In genomic region chr4:120156115-120156718, GRCh38 we compare ENCODE assay signal across 8 cellular contexts.
DNase-seq lines count a peak whose midpoint lies in the region; ATAC-seq, FAIRE-seq and TF ChIP-seq lines count a peak whose summit lies in the region.

No MANE protein-coding gene starts in this region.

- no peak for ATAC-seq in activated T-cell treated with anti-CD3 and anti-CD28 coated beads, Interleukin-2, amount 50 U/mL, for 72 hours (replicated peaks in 1 of 2)
- peak; percentile 71 for ATAC-seq in GM21360 (IDR thresholded peaks at IDR 0.05; ENCODE audit: unreplicated experiment)
- peak; percentile 78; the same call in 1 of the 2 replicates for ATAC-seq in IMR-90 (ENCODE audit: low read depth)
- peak; percentile 63 for ATAC-seq in naive thymus-derived CD4-positive, alpha-beta T cell

- H3K4ac ChIP-seq in IMR-90 (ENCODE audit: low read depth, low read length) (no peak overlapping the region), H1 (replicated peaks; ENCODE audit: insufficient read length, low read depth, low read length) (no peak overlapping the region)

- TF ChIP-seq RAD21 in IMR-90 (IDR thresholded peaks at IDR 0.05; ENCODE audit: low read length) (peak; percentile 60), H1 (IDR thresholded peaks at IDR 0.05 in 1 of 2, conservative IDR thresholded peaks at IDR 0.05 in 1 of 2; ENCODE audit: low read depth in 2 of 2, low read length in 2 of 2) (peak; percentile 83)

- no peak for TF ChIP-seq POLR2A in IMR-90 (IDR thresholded peaks at IDR 0.05; ENCODE audit: low read depth, low read length)
- TF ChIP-seq POLR2A in H1 (IDR thresholded peaks at IDR 0.05; ENCODE audit: control extremely low read depth in 1 of 2, low read depth in 2 of 2, low read length in 2 of 2): no peak

- H3K9me3 ChIP-seq in IMR-90 (ENCODE audit: control insufficient read depth, insufficient read depth, low read length): no peaks in the 10 kb centered on the region
- H3K9me3 ChIP-seq in H1 (ENCODE audit: insufficient read depth in 2 of 2, low read depth in 1 of 2, low read length in 1 of 2): no peaks in the 10 kb centered on the region
- H3K9me3 ChIP-seq in naive thymus-derived CD4-positive, alpha-beta T cell (ENCODE audit: control insufficient read depth in 2 of 3, low read length in 3 of 3): no peaks in the 10 kb centered on the region

- no peaks in the 10 kb centered on the region for H3K79me2 ChIP-seq in H1 (ENCODE audit: control insufficient read depth in 1 of 2, insufficient read depth in 2 of 2, low read length in 2 of 2)

- H2AK9ac ChIP-seq in IMR-90 (replicated peaks; ENCODE audit: low read depth, low read length, poor library complexity): no peak overlapping the region

- peak; percentile 63 for FAIRE-seq in H1 (lab: Jason Lieb, UNC)

- H3K27me3 ChIP-seq in IMR-90 (ENCODE audit: control insufficient read depth, insufficient read depth, low read length): 0 out of 2 replicates have a peak, but pooled peaks cover 2% of the 10 kb centered on the region
- H3K27me3 ChIP-seq in H1 (replicated peaks in 1 of 4; ENCODE audit: control insufficient read depth in 3 of 4, extremely low read depth in 1 of 4, insufficient read depth in 3 of 4, low read length in 3 of 4): no peaks in the 10 kb centered on the region
- no peaks in the 10 kb centered on the region for H3K27me3 ChIP-seq in naive thymus-derived CD4-positive, alpha-beta T cell (ENCODE audit: control insufficient read depth in 2 of 2, insufficient read depth in 2 of 2, low read length in 2 of 2)

- 0% methylated on average over 1 of the region's 5 CpGs; no CpG with 5 or more reads in 1 of the 2 experiments for WGBS in IMR-90 (ENCODE audit: extremely low coverage in 2 of 2, insufficient read length in 1 of 2), 2 experiments
- WGBS in H1 (ENCODE audit: extremely low coverage in 1 of 2, insufficient coverage in 1 of 2, insufficient read length in 1 of 2, insufficient replicate concordance in 2 of 2, low coverage in 1 of 2, low lambda C conversion rate in 2 of 2, missing lambda C conversion rate in 1 of 2), 2 experiments: 39% methylated on average over 5 of the region's 5 CpGs; no CpG with 5 or more reads in 1 of the 2 experiments

- BruUV-seq in IMR-90 (replicated peaks; lab: Mats Ljungman, UMichigan): no TSS peak

- H3K18ac ChIP-seq in IMR-90 (ENCODE audit: low read depth, low read length): no peak overlapping the region
- H3K18ac ChIP-seq in H1 (ENCODE audit: extremely low read depth, low read length): no peak overlapping the region

- CTCF ChIA-PET in IMR-90 (lab: Yijun Ruan, JAX) (interaction anchor here (0.9 kb wide), 1 partner anchor 909 kb away, joined by 3 read pairs; no protein-coding TSS in a partner anchor), H1 (lab: Charles Lee; ENCODE audit: partially characterized antibody) (interaction anchor here (0.6 to 2.0 kb wide), 11 partner anchors 12 to 953 kb away, joined by 3 to 10 read pairs (median 4); no protein-coding TSS in a partner anchor)
- CTCF ChIA-PET in naive thymus-derived CD4-positive, alpha-beta T cell (lab: Charles Lee): interaction anchor here (1.4 to 2.6 kb wide), 3 partner anchors 939 to 1152 kb away, joined by 7 to 10 read pairs (median 7); no protein-coding TSS in a partner anchor

- no peak overlapping the region for H3K9ac ChIP-seq in IMR-90 (ENCODE audit: low read depth, low read length)
- H3K9ac ChIP-seq in H1 (replicated peaks in 1 of 4; ENCODE audit: extremely low read depth in 1 of 4, low read depth in 3 of 4, low read length in 3 of 4): no peak overlapping the region

- H3K4me2 ChIP-seq in IMR-90 (ENCODE audit: low read depth, low read length): no peak overlapping the region
- no peak overlapping the region for H3K4me2 ChIP-seq in H1 (ENCODE audit: insufficient read depth in 1 of 2, low read depth in 2 of 2, low read length in 2 of 2)

- POLR2A ChIA-PET in IMR-90 (lab: Charles Lee; ENCODE audit: unreplicated experiment): no interaction called here
- POLR2A ChIA-PET in H1 (lab: Charles Lee; ENCODE audit: partially characterized antibody): no interaction called here
- POLR2A ChIA-PET in naive thymus-derived CD4-positive, alpha-beta T cell (lab: Charles Lee): no interaction called here

- in situ Hi-C loops in IMR-90 (cut with MboI; ENCODE audit: low sequenced_read_pairs): no loop called here

- no peak overlapping the region for H3K14ac ChIP-seq in IMR-90 (replicated peaks; ENCODE audit: low read depth, low read length)
- H3K14ac ChIP-seq in H1 (ENCODE audit: insufficient read length): no peak overlapping the region

- no peak overlapping the region for H2AFZ ChIP-seq in IMR-90 (replicated peaks; ENCODE audit: low read length, poor library complexity)
- no peak overlapping the region for H2AFZ ChIP-seq in H1 (ENCODE audit: low read length)

- H3K23me2 ChIP-seq in H1 (ENCODE audit: low read depth, low read length): peaks cover under 1% of the 10 kb centered on the region; the same call in 1 of the 2 replicates

- H2BK12ac ChIP-seq in H1 (ENCODE audit: low read depth, low read length): no peak overlapping the region

- no peak overlapping the region for H4K91ac ChIP-seq in IMR-90 (ENCODE audit: insufficient read depth, low read depth, low read length)
- no peak overlapping the region for H4K91ac ChIP-seq in H1 (replicated peaks; ENCODE audit: insufficient read length, low read length)

- H3K36me3 ChIP-seq in IMR-90 (ENCODE audit: control insufficient read depth, insufficient read depth, low read length) (no peaks in the 10 kb centered on the region), H1 (ENCODE audit: control insufficient read depth in 2 of 4, insufficient read depth in 4 of 4, low read length in 3 of 4) (no peaks in the 10 kb centered on the region)
- no peaks in the 10 kb centered on the region for H3K36me3 ChIP-seq in naive thymus-derived CD4-positive, alpha-beta T cell (ENCODE audit: control insufficient read depth in 2 of 3, insufficient read depth in 3 of 3, low read length in 3 of 3)

- dilution Hi-C loops in IMR-90 (cut with HindIII; ENCODE audit: low sequenced_read_pairs, unreplicated experiment): no loop called here

- H4K8ac ChIP-seq in IMR-90 (ENCODE audit: low read depth in 2 of 2, low read length in 2 of 2) (no peak overlapping the region), H1 (ENCODE audit: extremely low read depth, insufficient read depth, low read length) (no peak overlapping the region)

- H3K23ac ChIP-seq in IMR-90 (ENCODE audit: low read depth, low read length) (no peak overlapping the region), H1 (ENCODE audit: insufficient read length) (no peak overlapping the region)

- H3K4me3 ChIP-seq in IMR-90 (ENCODE audit: insufficient read depth, low read depth, low read length) (no peak overlapping the region), H1 (ENCODE audit: extremely low read depth in 1 of 4, insufficient read depth in 2 of 4, low read depth in 3 of 4, low read length in 4 of 4) (no peak overlapping the region)
- H3K4me3 ChIP-seq in naive thymus-derived CD4-positive, alpha-beta T cell (ENCODE audit: low read length): no peak overlapping the region

- H4K5ac ChIP-seq in IMR-90 (ENCODE audit: low read depth, low read length) (no peak overlapping the region), H1 (ENCODE audit: insufficient read length, low read depth, low read length) (no peak overlapping the region)

- no peak overlapping the region for H3K27ac ChIP-seq in IMR-90 (ENCODE audit: insufficient read depth, low read length)
- H3K27ac ChIP-seq in H1 (ENCODE audit: low read depth, low read length): no peak overlapping the region
- H3K27ac ChIP-seq in naive thymus-derived CD4-positive, alpha-beta T cell (ENCODE audit: low read depth, low read length): no peak overlapping the region

- H3K27ac Mint-ChIP-seq in activated T-cell treated with anti-CD3 and anti-CD28 coated beads, Interleukin-2, amount 50 U/mL, for 72 hours: no peak overlapping the region
- H3K27ac Mint-ChIP-seq in activated T-cell treated with anti-CD3 and anti-CD28 coated beads, Interleukin-2, amount 50 U/mL, for 24 hours: no peak overlapping the region
- no peak overlapping the region for H3K27ac Mint-ChIP-seq in naive thymus-derived CD4-positive, alpha-beta T cell

- intact Hi-C loops in IMR-90 (cut with micrococcal nuclease): loop anchor here (1.0 to 5.0 kb wide), 7 partner anchors 84 to 1096 kb away; partner anchors contain the start of gene PRDM5
- intact Hi-C loops in naive thymus-derived CD4-positive, alpha-beta T cell (cut with micrococcal nuclease): loop anchor here (1.0 to 10.0 kb wide), 13 partner anchors 85 to 1570 kb away; no protein-coding TSS in a partner anchor

- no peaks in the 10 kb centered on the region for H3K4me1 Mint-ChIP-seq in activated T-cell treated with anti-CD3 and anti-CD28 coated beads, Interleukin-2, amount 50 U/mL, for 72 hours (ENCODE audit: low read depth)
- no peaks in the 10 kb centered on the region for H3K4me1 Mint-ChIP-seq in activated T-cell treated with anti-CD3 and anti-CD28 coated beads, Interleukin-2, amount 50 U/mL, for 24 hours (ENCODE audit: low read depth)
- no peaks in the 10 kb centered on the region for H3K4me1 Mint-ChIP-seq in naive thymus-derived CD4-positive, alpha-beta T cell

- TF ChIP-seq CTCF in IMR-90 (conservative IDR thresholded peaks at IDR 0.05; ENCODE audit: low read depth, low read length): peak; percentile 67
- TF ChIP-seq CTCF in H1 (IDR thresholded peaks at IDR 0.05; ENCODE audit: control extremely low read depth in 1 of 3, insufficient read depth in 1 of 3, low read depth in 1 of 3, low read length in 3 of 3): peak in 2 of 3 experiments; percentile 59 to 62; a peak in 2 of 4 replicates

- H3K9me1 ChIP-seq in IMR-90 (ENCODE audit: insufficient read depth, low read length): no peaks in the 10 kb centered on the region

- no peak overlapping the region for H2BK20ac ChIP-seq in IMR-90 (ENCODE audit: low read depth, low read length)
- no peak overlapping the region for H2BK20ac ChIP-seq in H1 (ENCODE audit: low read length)

- H4K20me1 ChIP-seq in IMR-90 (ENCODE audit: insufficient read depth, low read length) (no peaks in the 10 kb centered on the region), H1 (replicated peaks in 1 of 2; ENCODE audit: control insufficient read depth in 1 of 2, insufficient read depth in 2 of 2, low read length in 2 of 2) (no peaks in the 10 kb centered on the region)

- no peak overlapping the region for H3K56ac ChIP-seq in IMR-90 (ENCODE audit: extremely low read depth, insufficient read depth, low read length)
- no peak overlapping the region for H3K56ac ChIP-seq in H1 (replicated peaks; ENCODE audit: insufficient read length, low read depth, low read length)

- no peak for TF ChIP-seq EP300 in H1 (IDR thresholded peaks at IDR 0.05; ENCODE audit: borderline replicate concordance in 1 of 2, low read depth in 2 of 2, low read length in 2 of 2)

- H3K4me3 Mint-ChIP-seq in activated T-cell treated with anti-CD3 and anti-CD28 coated beads, Interleukin-2, amount 50 U/mL, for 72 hours: no peak overlapping the region
- no peak overlapping the region for H3K4me3 Mint-ChIP-seq in activated T-cell treated with anti-CD3 and anti-CD28 coated beads, Interleukin-2, amount 50 U/mL, for 24 hours
- H3K4me3 Mint-ChIP-seq in naive thymus-derived CD4-positive, alpha-beta T cell: no peak overlapping the region

- no peaks in the 10 kb centered on the region for H3K9me3 Mint-ChIP-seq in activated T-cell treated with anti-CD3 and anti-CD28 coated beads, Interleukin-2, amount 50 U/mL, for 72 hours
- H3K9me3 Mint-ChIP-seq in activated T-cell treated with anti-CD3 and anti-CD28 coated beads, Interleukin-2, amount 50 U/mL, for 24 hours: no peaks in the 10 kb centered on the region
- no peaks in the 10 kb centered on the region for H3K9me3 Mint-ChIP-seq in naive thymus-derived CD4-positive, alpha-beta T cell

- no peak overlapping the region for H2BK120ac ChIP-seq in IMR-90 (ENCODE audit: low read depth, low read length)
- H2BK120ac ChIP-seq in H1 (replicated peaks; ENCODE audit: low read depth, low read length): no peak overlapping the region

- H2BK5ac ChIP-seq in IMR-90 (ENCODE audit: low read depth, low read length, poor library complexity, severe bottlenecking) (no peak overlapping the region), H1 (ENCODE audit: low read depth, low read length) (no peak overlapping the region)

- no peak overlapping the region for H2AK5ac ChIP-seq in IMR-90 (ENCODE audit: low read depth, low read length)
- no peak overlapping the region for H2AK5ac ChIP-seq in H1 (ENCODE audit: low read depth, low read length)

- no peaks in the 10 kb centered on the region for H3K36me3 Mint-ChIP-seq in activated T-cell treated with anti-CD3 and anti-CD28 coated beads, Interleukin-2, amount 50 U/mL, for 72 hours (ENCODE audit: insufficient read depth in 2 of 2)
- no peaks in the 10 kb centered on the region for H3K36me3 Mint-ChIP-seq in activated T-cell treated with anti-CD3 and anti-CD28 coated beads, Interleukin-2, amount 50 U/mL, for 24 hours (ENCODE audit: low read depth)
- no peaks in the 10 kb centered on the region for H3K36me3 Mint-ChIP-seq in naive thymus-derived CD4-positive, alpha-beta T cell

- peaks cover 7% of the 10 kb centered on the region for H3K27me3 Mint-ChIP-seq in activated T-cell treated with anti-CD3 and anti-CD28 coated beads, Interleukin-2, amount 50 U/mL, for 72 hours (ENCODE audit: low read depth)
- H3K27me3 Mint-ChIP-seq in activated T-cell treated with anti-CD3 and anti-CD28 coated beads, Interleukin-2, amount 50 U/mL, for 24 hours: no peaks in the 10 kb centered on the region
- H3K27me3 Mint-ChIP-seq in naive thymus-derived CD4-positive, alpha-beta T cell: peaks cover 0 to 4% (median 0%) of the 10 kb centered on the region in 5 donors

- H3K4me1 ChIP-seq in IMR-90 (ENCODE audit: control insufficient read depth, insufficient read depth, low read length): no peaks in the 10 kb centered on the region
- peaks cover 0 to 4% (median 1%) of the 10 kb centered on the region in 4 experiments; a peak in 2 of 7 replicates for H3K4me1 ChIP-seq in H1 (replicated peaks in 1 of 4; ENCODE audit: control insufficient read depth in 3 of 4, insufficient read depth in 4 of 4, low read length in 3 of 4)
- H3K4me1 ChIP-seq in naive thymus-derived CD4-positive, alpha-beta T cell (ENCODE audit: control insufficient read depth in 2 of 2, insufficient read depth in 2 of 2, low read length in 2 of 2): no peaks in the 10 kb centered on the region

- H2BK15ac ChIP-seq in IMR-90 (ENCODE audit: low read depth, low read length) (no peak overlapping the region), H1 (ENCODE audit: low read length) (no peak overlapping the region)

- no peaks in the 10 kb centered on the region for H3K79me1 ChIP-seq in IMR-90 (ENCODE audit: low read depth in 1 of 2, low read length in 2 of 2)
- no peaks in the 10 kb centered on the region for H3K79me1 ChIP-seq in H1 (ENCODE audit: low read depth, low read length)

- DNase-seq in activated T-cell treated with anti-CD3 and anti-CD28 coated beads, Interleukin-2, amount 50 U/mL, for 72 hours: peak; percentile 13 to 51
- no peak for DNase-seq in activated T-cell treated with anti-CD3 and anti-CD28 coated beads, Interleukin-2, amount 50 U/mL, for 24 hours
- DNase-seq in IMR-90: peak; percentile 80
- DNase-seq in RPMI7951 (ENCODE audit: low read depth): peak; percentile 45
- peak in 1 of 2 experiments; percentile 5 for DNase-seq in H1 (ENCODE audit: low read depth in 1 of 2, low spot score in 2 of 2)
- DNase-seq in naive thymus-derived CD4-positive, alpha-beta T cell: peak in 7 of 9 donors; percentile 22 to 63 (median 57)
- no peak for DNase-seq in mesenteric fat pad (ENCODE audit: low spot score)

Comparison
In these comparisons a context has a peak if more than half of its experiments do, and no peak if none do; other contexts are left out.
1. DNase-seq: peak in activated T-cell treated with anti-CD3 and anti-CD28 coated beads, Interleukin-2, amount 50 U/mL, for 72 hours (2 of 2), IMR-90 (single experiment), RPMI7951 (single experiment) and naive thymus-derived CD4-positive, alpha-beta T cell (7 of 9); none in activated T-cell treated with anti-CD3 and anti-CD28 coated beads, Interleukin-2, amount 50 U/mL, for 24 hours (single experiment) and mesenteric fat pad (single experiment).
2. ATAC-seq: peak in GM21360 (single experiment), IMR-90 (single experiment) and naive thymus-derived CD4-positive, alpha-beta T cell (single experiment); none in activated T-cell treated with anti-CD3 and anti-CD28 coated beads, Interleukin-2, amount 50 U/mL, for 72 hours (0 of 2).